Comparison of ENCODE assay signal across 14 cellular contexts in the genomic region with DNA sequence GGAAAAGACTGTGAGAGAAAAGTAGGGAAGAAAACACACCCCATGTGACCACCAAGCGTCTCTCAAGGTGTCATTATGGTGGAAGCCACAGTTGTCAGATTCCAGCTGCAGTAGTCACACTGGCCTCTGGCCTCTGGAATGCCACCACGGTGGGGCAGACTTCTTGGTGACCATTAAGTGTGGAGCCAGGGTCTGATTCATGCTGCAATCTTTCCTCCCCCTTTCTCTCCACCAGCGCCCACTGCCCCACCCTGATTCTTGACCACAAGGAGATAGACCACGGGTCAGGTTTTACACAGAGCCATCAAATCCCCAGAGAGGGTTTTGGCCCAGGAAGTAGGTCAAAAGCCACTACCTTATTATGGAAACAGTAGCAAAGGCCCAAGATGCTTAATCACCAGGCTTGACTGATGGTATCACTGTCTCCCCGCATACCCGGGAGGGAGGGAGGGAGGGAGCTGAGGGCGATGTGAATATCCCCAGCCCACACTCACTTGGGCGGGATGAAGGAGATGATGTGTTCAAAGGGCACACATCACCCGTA. TPM values are rescaled to one million over a fixed set of nuclear protein-coding genes. Genes with fewer than 3 reads are reported as not detected.
DNase-seq lines count a peak whose midpoint lies in the region; ATAC-seq lines count a peak whose summit lies in the region.
"Had no signal": no experiment of that assay in that cellular context is flagged by ENCODE, and none has a peak within 500 bp of the region (broad histone marks: within the 10 kb centered on the region; RNA-seq: fewer than 3 reads in every experiment).

No MANE protein-coding gene starts in this region.

- ATAC-seq in esophagus mucosa (peak; percentile 23), GM21717 (IDR thresholded peaks at IDR 0.05; ENCODE audit: unreplicated experiment) (no peak)
- ATAC-seq: activated CD8-positive, alpha-beta T cell treated with anti-CD3 and anti-CD28 coated beads, Interleukin-2, amount 10 ng/mL, durations not matched to agents 7 days and 5 days; gastroesophageal sphincter; stimulated activated effector memory CD8-positive, alpha-beta T cell treated with anti-CD3 and anti-CD28 coated beads, Interleukin-12 subunit alpha, Interleukin-12 subunit beta, amount 100 ng/mL, for 72 hours had no signal

- in situ Hi-C loops in KBM-7 (cut with MboI; ENCODE audit: low pct_unique_long_range_greater_than_20kb, low sequenced_read_pairs): no loop called here

- DNase-seq in GM04503 (ENCODE audit: low read depth): peak; percentile 98
- peak; percentile 16 for DNase-seq in RKO (ENCODE audit: low spot score)
- peak; percentile 99 for DNase-seq in renal cortical epithelial cell (ENCODE audit: low read depth)
- no peak for DNase-seq in T-helper 1 cell
- DNase-seq in KBM-7: no peak
- no peak for DNase-seq in NCI-H2196 (lab: John Stamatoyannopoulos, UW; ENCODE audit: unreplicated experiment)
- DNase-seq: activated CD8-positive, alpha-beta T cell treated with anti-CD3 and anti-CD28 coated beads, Interleukin-2, amount 10 ng/mL, durations not matched to agents 7 days and 5 days; DMS79; NCI-H2029 treated with DMSO at 0.1 percent for 48 hours; stimulated activated CD4-positive, alpha-beta T cell treated with anti-CD3 and anti-CD28 coated beads, Interleukin-12 subunit alpha, Interleukin-12 subunit beta, amount 100 ng/mL, for 4 hours had no signal

RNA-seq across cellular contexts. Expression of a gene that starts 52.7 kb away (rescaled TPM):
- total RNA-seq in esophagus mucosa: 177 TPM
- 2.5 and 11.1 TPM in 2 replicates for total RNA-seq in renal cortical epithelial cell
- total RNA-seq: activated CD8-positive, alpha-beta T cell treated with anti-CD3 and anti-CD28 coated beads, Interleukin-2, amount 10 ng/mL, durations not matched to agents 7 days and 5 days had no signal

Comparison
In these comparisons a context has a peak if more than half of its experiments do, and no peak if none do; other contexts are left out.
1. DNase-seq: peak in GM04503 (single experiment), RKO (single experiment) and renal cortical epithelial cell (single experiment); none in T-helper 1 cell (0 of 5), KBM-7 (single experiment) and NCI-H2196 (single experiment).
2. RNA of a gene that starts 52.7 kb away (total RNA-seq): 177 TPM in esophagus mucosa (single experiment); 2.5 to 11.1 TPM in renal cortical epithelial cell; every median in the first group is over 10 times any median in the second.